ENCODE assay signal across 8 cellular contexts in genomic region chr7:23470290-23471089, GRCh38. TPM values are rescaled to one million over a fixed set of nuclear protein-coding genes. Genes with fewer than 3 reads are reported as not detected.
DNase-seq lines count a peak whose midpoint lies in the region; ATAC-seq and TF ChIP-seq lines count a peak whose summit lies in the region.

IGF2BP3 (minus strand) TSS chr7:23470491; CDS start chr7:23470110, 381 bp downstream.

- H3K9me2 ChIP-seq in HCT116 (ENCODE audit: insufficient read depth), result no peaks in the 10 kb centered on the region

- H3K27me3 ChIP-seq in HCT116 (ENCODE audit: insufficient read depth, low read length), result peaks cover 4% of the 10 kb centered on the region; the same call in 1 of the 2 replicates
- H3K27me3 ChIP-seq in sigmoid colon, result peaks cover 75 to 100% (median 88%) of the 10 kb centered on the region in 3 donors

- H4K20me1 ChIP-seq in HCT116 (ENCODE audit: insufficient read depth), result peaks cover under 1% of the 10 kb centered on the region; the same call in 1 of the 2 replicates

- POLR2A ChIA-PET in HCT116 (lab: Charles Lee), result interaction anchor here (0.8 to 0.9 kb wide), 2 partner anchors 9 kb away, joined by 3 read pairs; no protein-coding TSS in a partner anchor

- H3K4me1 ChIP-seq in HCT116 (ENCODE audit: control insufficient read depth in 1 of 2, insufficient read depth in 2 of 2, low read length in 2 of 2) (peaks cover 42 to 57% of the 10 kb centered on the region in 2 experiments), sigmoid colon (peaks cover 0 to 56% (median 53%) of the 10 kb centered on the region in 4 donors)

- intact Hi-C loops in HCT116 (cut with micrococcal nuclease) (loop anchor here (2.0 kb wide), 3 partner anchors 40 to 198 kb away; no protein-coding TSS in a partner anchor), sigmoid colon (cut with DNase I) (loop anchor here (5.0 to 10.0 kb wide), 4 partner anchors 64 to 1104 kb away; partner anchors contain the start of genes NUP42, PALS2 and TRA2A)

- H3K9me3 ChIP-seq in HCT116 (ENCODE audit: control insufficient read depth in 1 of 2, insufficient read depth in 1 of 2, low read depth in 1 of 2, low read length in 2 of 2), result no peaks in the 10 kb centered on the region
- H3K9me3 ChIP-seq in sigmoid colon, result no peaks in the 10 kb centered on the region

- TF ChIP-seq EP300 in sigmoid colon (IDR thresholded peaks at IDR 0.05), result no peak

- H3K36me3 ChIP-seq in HCT116 (ENCODE audit: control insufficient read depth in 1 of 2, insufficient read depth in 2 of 2, low read length in 2 of 2) (peaks cover 0 to 1% of the 10 kb centered on the region in 2 experiments; a peak in 1 of 4 replicates), sigmoid colon (no peaks in the 10 kb centered on the region)

- no peak within 1 kb of the TSS for H2AFZ ChIP-seq in HCT116 (ENCODE audit: low read depth, low read length, poor library complexity, severe bottlenecking)

- no TSS peak for BruUV-seq in HCT116 (replicated peaks; lab: Mats Ljungman, UMichigan)

- H3K9ac ChIP-seq in HCT116 (ENCODE audit: low read length), result peak within 1 kb of the TSS; percentile 92

- no peak for TF ChIP-seq POLR2A in HCT116 (IDR thresholded peaks at IDR 0.05; ENCODE audit: borderline replicate concordance, extremely low read depth, insufficient read depth, insufficient read length)
- TF ChIP-seq POLR2A in sigmoid colon (IDR thresholded peaks at IDR 0.05), result no peak

- H3K79me2 ChIP-seq in HCT116 (ENCODE audit: insufficient read depth, low read length), result peaks cover 68% of the 10 kb centered on the region

- H3K4me2 ChIP-seq in HCT116 (ENCODE audit: low read length), result peak within 1 kb of the TSS; percentile 93

- H3K4me3 ChIP-seq in HCT116 (replicated peaks in 1 of 2; ENCODE audit: low read depth in 1 of 2, low read length in 2 of 2), result peak within 1 kb of the TSS; percentile 75 to 77
- peak within 1 kb of the TSS; percentile 64 to 71 for H3K4me3 ChIP-seq in foreskin fibroblast (ENCODE audit: low read depth in 1 of 2, low read length in 2 of 2)
- peak within 1 kb of the TSS in 3 of 4 donors; percentile 30 to 43 (median 41) for H3K4me3 ChIP-seq in sigmoid colon

- CTCF ChIA-PET in HCT116 (lab: Charles Lee), result no interaction called here

- TF ChIP-seq CTCF in HCT116 (IDR thresholded peaks at IDR 0.05 in 2 of 3, conservative IDR thresholded peaks at IDR 0.05 in 1 of 3; ENCODE audit: borderline replicate concordance in 1 of 3, insufficient read depth in 1 of 3, low read depth in 2 of 3, low read length in 2 of 3) (no peak), foreskin fibroblast (IDR thresholded peaks at IDR 0.05; ENCODE audit: low read depth, low read length) (no peak), sigmoid colon (IDR thresholded peaks at IDR 0.05) (no peak)

- DNase-seq in DMS153 treated with DMSO at 0.1 percent for 48 hours (lab: John Stamatoyannopoulos, UW; ENCODE audit: unreplicated experiment) (peak; percentile 99), HCT116 (ENCODE audit: low read depth, low spot score) (peak; percentile 97), NCI-H345 treated with DMSO at 0.1 percent for 48 hours (lab: John Stamatoyannopoulos, UW; ENCODE audit: unreplicated experiment) (peak; percentile 94), foreskin fibroblast (peak; percentile 97 to 98), sigmoid colon (no peak), mesenteric fat pad (ENCODE audit: low spot score) (no peak), NCI-H2107 treated with DMSO at 0.1 percent for 48 hours (lab: John Stamatoyannopoulos, UW; ENCODE audit: unreplicated experiment) (no peak)
- peak; percentile 23 for DNase-seq in activated CD8-positive, alpha-beta memory T cell treated with anti-CD3 and anti-CD28 coated beads, Interleukin-2, amount 50 U/mL, for 4 hours

- TF ChIP-seq RAD21 in HCT116 (IDR thresholded peaks at IDR 0.05; ENCODE audit: low read depth), result no peak

- 1% methylated on average over 33 of the region's 33 CpGs for WGBS in sigmoid colon, 2 donors

- RAD21 ChIA-PET in HCT116 (lab: Charles Lee; ENCODE audit: low non-redundant PET in 1 of 2, low total read pairs in 2 of 2, uncharacterized antibody in 2 of 2, unreplicated experiment in 2 of 2), result no interaction called here

- H3K27ac ChIP-seq in HCT116 (ENCODE audit: low read depth, low read length) (peak within 1 kb of the TSS; percentile 97), sigmoid colon (no peak within 1 kb of the TSS)

- peak; percentile 43 for ATAC-seq in HCT116

TF ChIP-seq in HCT116, 20 proteins besides CTCF, POLR2A, EP300 and RAD21:
- TF ChIP-seq POLR2AphosphoS5 (IDR thresholded peaks at IDR 0.05; ENCODE audit: low read depth, low read length), result peak; percentile 59
- no peak for TF ChIP-seq JUND (IDR thresholded peaks at IDR 0.05)
- no peak for TF ChIP-seq ZFX (IDR thresholded peaks at IDR 0.05)
- no peak for TF ChIP-seq EGR1 (IDR thresholded peaks at IDR 0.05; ENCODE audit: low read depth)
- TF ChIP-seq EZH2phosphoT487 (IDR thresholded peaks at IDR 0.05; ENCODE audit: borderline replicate concordance), result no peak
- TF ChIP-seq YY1 (IDR thresholded peaks at IDR 0.05; ENCODE audit: extremely low read depth, insufficient replicate concordance, low read depth, low read length), result peak; percentile 30
- TF ChIP-seq TCF7L2 (IDR thresholded peaks at IDR 0.05; ENCODE audit: borderline replicate concordance, extremely low read depth, insufficient read depth, insufficient read length), result peak; percentile 88
TF ChIP-seq in HCT116: peak in this region for 3.

RNA-seq across cellular contexts. Expression of gene IGF2BP3, which starts in this region (rescaled TPM):
- total RNA-seq in HCT116 (2021; ENCODE audit: unreplicated experiment) (79.1 TPM), sigmoid colon (1 to 10 TPM in 3 of 4 donors, under 1 TPM in 1; under 0.01 to 1.9 (median 1.4) TPM), mesenteric fat pad (1.2 TPM)
- polyA plus RNA-seq in HCT116 (2012), result 21.3 and 43.7 TPM in 2 replicates
- polyA plus RNA-seq in sigmoid colon, result 1 to 10 TPM in 1 of 3 donors, not detected in 2; 1.2 TPM

Comparison
In these comparisons a context has a peak if more than half of its experiments do, and no peak if none do; other contexts are left out.
1. RNA of gene IGF2BP3 (total RNA-seq): 79.1 TPM in HCT116 (single experiment); under 0.01 to 1.9 TPM in sigmoid colon and 1.2 TPM in mesenteric fat pad (single experiment); every median in the first group is over 10 times any median in the second.
2. DNase-seq: peak in DMS153 treated with DMSO at 0.1 percent for 48 hours (single experiment), HCT116 (single experiment), NCI-H345 treated with DMSO at 0.1 percent for 48 hours (single experiment), activated CD8-positive, alpha-beta memory T cell treated with anti-CD3 and anti-CD28 coated beads, Interleukin-2, amount 50 U/mL, for 4 hours (single experiment) and foreskin fibroblast (2 of 2); none in sigmoid colon (single experiment), mesenteric fat pad (single experiment) and NCI-H2107 treated with DMSO at 0.1 percent for 48 hours (single experiment).
3. Peak in every context shown above with its lines, with median percentiles within 50 percentile points of each other: H3K4me3 ChIP-seq.